Comparison of ENCODE assay signal across 1 cellular context in genomic region chr6:39073471-39074355, GRCh38.
TF ChIP-seq lines count a peak whose summit lies in the region.

No MANE protein-coding gene starts in this region.

TF ChIP-seq in K562, 482 proteins besides CTCF, POLR2A, EP300 and RAD21 (continued from another document):
- TF ChIP-seq, protein P1, sequence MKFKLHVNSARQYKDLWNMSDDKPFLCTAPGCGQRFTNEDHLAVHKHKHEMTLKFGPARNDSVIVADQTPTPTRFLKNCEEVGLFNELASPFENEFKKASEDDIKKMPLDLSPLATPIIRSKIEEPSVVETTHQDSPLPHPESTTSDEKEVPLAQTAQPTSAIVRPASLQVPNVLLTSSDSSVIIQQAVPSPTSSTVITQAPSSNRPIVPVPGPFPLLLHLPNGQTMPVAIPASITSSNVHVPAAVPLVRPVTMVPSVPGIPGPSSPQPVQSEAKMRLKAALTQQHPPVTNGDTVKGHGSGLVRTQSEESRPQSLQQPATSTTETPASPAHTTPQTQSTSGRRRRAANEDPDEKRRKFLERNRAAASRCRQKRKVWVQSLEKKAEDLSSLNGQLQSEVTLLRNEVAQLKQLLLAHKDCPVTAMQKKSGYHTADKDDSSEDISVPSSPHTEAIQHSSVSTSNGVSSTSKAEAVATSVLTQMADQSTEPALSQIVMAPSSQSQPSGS (CRISPR knock-in tag; IDR thresholded peaks at IDR 0.05) = no peak
- TF ChIP-seq, protein P2, sequence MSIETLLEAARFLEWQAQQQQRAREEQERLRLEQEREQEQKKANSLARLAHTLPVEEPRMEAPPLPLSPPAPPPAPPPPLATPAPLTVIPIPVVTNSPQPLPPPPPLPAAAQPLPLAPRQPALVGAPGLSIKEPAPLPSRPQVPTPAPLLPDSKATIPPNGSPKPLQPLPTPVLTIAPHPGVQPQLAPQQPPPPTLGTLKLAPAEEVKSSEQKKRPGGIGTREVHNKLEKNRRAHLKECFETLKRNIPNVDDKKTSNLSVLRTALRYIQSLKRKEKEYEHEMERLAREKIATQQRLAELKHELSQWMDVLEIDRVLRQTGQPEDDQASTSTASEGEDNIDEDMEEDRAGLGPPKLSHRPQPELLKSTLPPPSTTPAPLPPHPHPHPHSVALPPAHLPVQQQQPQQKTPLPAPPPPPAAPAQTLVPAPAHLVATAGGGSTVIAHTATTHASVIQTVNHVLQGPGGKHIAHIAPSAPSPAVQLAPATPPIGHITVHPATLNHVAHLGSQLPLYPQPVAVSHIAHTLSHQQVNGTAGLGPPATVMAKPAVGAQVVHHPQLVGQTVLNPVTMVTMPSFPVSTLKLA (conservative IDR thresholded peaks at IDR 0.05) = no peak
- no peak for TF ChIP-seq ZNF561 (CRISPR knock-in tag; conservative IDR thresholded peaks at IDR 0.05)
- no peak for TF ChIP-seq SPI1 (IDR thresholded peaks at IDR 0.05; ENCODE audit: borderline replicate concordance, low read depth, low read length)
- no peak for TF ChIP-seq KAT7 (CRISPR knock-in tag; IDR thresholded peaks at IDR 0.05; ENCODE audit: borderline replicate concordance)
- no peak for TF ChIP-seq ZBTB7A (IDR thresholded peaks at IDR 0.05; ENCODE audit: borderline replicate concordance, control insufficient read depth, low read depth, low read length)
- TF ChIP-seq RFX1 (IDR thresholded peaks at IDR 0.05) = no peak
- no peak for TF ChIP-seq SOX6 (IDR thresholded peaks at IDR 0.05)
- TF ChIP-seq CBX5 (IDR thresholded peaks at IDR 0.05; ENCODE audit: borderline replicate concordance, low read depth) = no peak
